21 cellular contexts compared by ENCODE assay signal in genomic region chr1:16132325-16132785, GRCh38. TPM values are rescaled to one million over a fixed set of nuclear protein-coding genes. Genes with fewer than 3 reads are reported as not detected.
"Had no signal": no experiment of that assay in that cellular context is flagged by ENCODE, and none has a peak within 500 bp of the region (broad histone marks: within the 10 kb centered on the region; RNA-seq: fewer than 3 reads in every experiment).

No MANE protein-coding gene starts in this region.

- DNase-seq: IMR-90, Karpas-422, KG1, MG63, NCI-H1092, NCI-H1105 treated with DMSO at 0.1 percent for 48 hours, NCI-H1417 treated with DMSO at 0.1 percent for 48 hours, NCI-H146, NCI-H187, NCI-H2029, NCI-H2081 treated with DMSO at 0.1 percent for 48 hours, NCI-H2171, NCI-H226, NCI-H446, NCI-H510A, NCI-H524 treated with DMSO at 0.1 percent for 48 hours, NCI-H69, NCI-H774, SHP77 treated with DMSO at 0.1 percent for 48 hours, SJCRH30 had no signal

- ATAC-seq: SK-N-SH treated with all-trans-retinoic acid at 6 μM for 48 hours had no signal

- H3K4me1 ChIP-seq: SJCRH30 had no signal

- H3K9me3 ChIP-seq: MG63, SJCRH30 had no signal

- H3K4me3 ChIP-seq: MG63, SJCRH30 had no signal

- H3K27me3 ChIP-seq: MG63, SJCRH30 had no signal

- H3K27ac ChIP-seq: SJCRH30 had no signal

RNA-seq across cellular contexts. Expression of gene FAM131C, which starts 58.9 kb away (rescaled TPM):
- total RNA-seq: SJCRH30 had no signal
